In genomic region chr19:1269065-1269477, GRCh38 we compare ENCODE assay signal across 8 cellular contexts. TPM values are rescaled to one million over a fixed set of nuclear protein-coding genes. Genes with fewer than 3 reads are reported as not detected.
DNase-seq lines count a peak whose midpoint lies in the region; ATAC-seq and TF ChIP-seq lines count a peak whose summit lies in the region.

Gene CIRBP, plus strand, starts transcription at chr19:1269332. Its CDS starts 1,602 bp downstream, at chr19:1270934.

- peak; percentile 99 to 100 (median 99) for DNase-seq in CD4-positive, alpha-beta memory T cell
- DNase-seq in HS-27A (ENCODE audit: low read depth) (peak; percentile 90), NK-92 (lab: John Stamatoyannopoulos, UW; ENCODE audit: unreplicated experiment) (peak; percentile 82), lung (ENCODE audit: low spot score) (peak; percentile 100)
- DNase-seq in activated CD8-positive, alpha-beta T cell treated with anti-CD3 and anti-CD28 coated beads, Interleukin-2, amount 10 ng/mL, durations not matched to agents 7 days and 5 days: peak; percentile 100
- peak; percentile 99 to 100 (median 99) for DNase-seq in stimulated activated CD4-positive, alpha-beta T cell treated with anti-CD3 and anti-CD28 coated beads, TNF-alpha, amount 100 ng/mL, for 24 hours (ENCODE audit: low read depth in 3 of 3)

- CTCF ChIA-PET in CD4-positive, alpha-beta memory T cell (lab: Charles Lee; ENCODE audit: partially characterized antibody): interaction anchor here (1.0 to 10.8 kb wide), 5 partner anchors 10 to 28 kb away, joined by 3 to 364 read pairs (median 4); partner anchors contain the start of gene ATP5F1D
- CTCF ChIA-PET in activated CD8-positive, alpha-beta T cell treated with anti-CD3 and anti-CD28 coated beads, Interleukin-2, amount 10 ng/mL, durations not matched to agents 7 days and 5 days (lab: Charles Lee): interaction anchor here (0.8 to 5.2 kb wide), 5 partner anchors 9 to 47 kb away, joined by 3 to 606 read pairs (median 4); partner anchors contain the start of gene ATP5F1D

- no peaks in the 10 kb centered on the region for H3K9me3 ChIP-seq in CD4-positive, alpha-beta memory T cell (ENCODE audit: control insufficient read depth in 1 of 2, low read length in 2 of 2)
- H3K9me3 ChIP-seq in ectodermal cell (ENCODE audit: control insufficient read depth, low read length) (no peaks in the 10 kb centered on the region), lung (ENCODE audit: control insufficient read depth in 2 of 2, insufficient read depth in 1 of 2, low read length in 1 of 2) (no peaks in the 10 kb centered on the region)

- no peak for TF ChIP-seq CTCF in lung (IDR thresholded peaks at IDR 0.05; ENCODE audit: control extremely low read depth, extremely low read depth)

- POLR2A ChIA-PET in CD4-positive, alpha-beta memory T cell (lab: Charles Lee; ENCODE audit: partially characterized antibody): interaction anchor here (0.5 to 12.0 kb wide), 69 partner anchors 10 to 783 kb away, joined by 3 to 650 read pairs (median 5); partner anchors contain the start of genes ABCA7, ARHGAP45, ATP5F1D and CBARP
- POLR2A ChIA-PET in activated CD8-positive, alpha-beta T cell treated with anti-CD3 and anti-CD28 coated beads, Interleukin-2, amount 10 ng/mL, durations not matched to agents 7 days and 5 days (lab: Charles Lee): interaction anchor here (0.5 to 4.4 kb wide), 46 partner anchors 8 to 781 kb away, joined by 3 to 218 read pairs (median 5); partner anchors contain the start of genes ABCA7, ARHGAP45, ATP5F1D and CNN2

- peaks cover 31 to 44% of the 10 kb centered on the region in 2 donors for H3K36me3 Mint-ChIP-seq in CD4-positive, alpha-beta memory T cell
- peaks cover 51% of the 10 kb centered on the region for H3K36me3 Mint-ChIP-seq in activated CD8-positive, alpha-beta T cell treated with anti-CD3 and anti-CD28 coated beads, Interleukin-2, amount 10 ng/mL, durations not matched to agents 7 days and 5 days (ENCODE audit: low read depth)

- intact Hi-C loops in CD4-positive, alpha-beta memory T cell (cut with micrococcal nuclease): loop anchor here (1.0 to 2.0 kb wide), 3 partner anchors 10 to 472 kb away; partner anchors contain the start of gene PTBP1

- peak within 1 kb of the TSS; percentile 90 to 100 for H3K4me3 ChIP-seq in CD4-positive, alpha-beta memory T cell (ENCODE audit: low read length in 2 of 2)
- H3K4me3 ChIP-seq in ectodermal cell (ENCODE audit: insufficient read depth, low read depth, low read length) (peak within 1 kb of the TSS; percentile 68), lung (peak within 1 kb of the TSS; percentile 85)

- H3K27me3 ChIP-seq in CD4-positive, alpha-beta memory T cell (ENCODE audit: insufficient read depth, low read length): no peaks in the 10 kb centered on the region
- H3K27me3 ChIP-seq in ectodermal cell (ENCODE audit: control insufficient read depth, insufficient read depth, low read length, poor library complexity, severe bottlenecking): peaks cover 16% of the 10 kb centered on the region
- H3K27me3 ChIP-seq in lung (ENCODE audit: control insufficient read depth, insufficient read depth): no peaks in the 10 kb centered on the region

- peaks cover 0 to 21% (median 0%) of the 10 kb centered on the region in 8 donors for H3K9me3 Mint-ChIP-seq in CD4-positive, alpha-beta memory T cell
- no peaks in the 10 kb centered on the region for H3K9me3 Mint-ChIP-seq in activated CD8-positive, alpha-beta T cell treated with anti-CD3 and anti-CD28 coated beads, Interleukin-2, amount 10 ng/mL, durations not matched to agents 7 days and 5 days (ENCODE audit: insufficient read depth)

- H3K4me3 Mint-ChIP-seq in CD4-positive, alpha-beta memory T cell: peak within 1 kb of the TSS; percentile 89 to 93 (median 91)
- H3K4me3 Mint-ChIP-seq in activated CD8-positive, alpha-beta T cell treated with anti-CD3 and anti-CD28 coated beads, Interleukin-2, amount 10 ng/mL, durations not matched to agents 7 days and 5 days: peak within 1 kb of the TSS; percentile 83

- ATAC-seq in GM19463 (IDR thresholded peaks at IDR 0.05; ENCODE audit: unreplicated experiment) (peak; percentile 61), lung (ENCODE audit: insufficient read depth, low FRiP score) (peak; percentile 70)
- peak; percentile 76 for ATAC-seq in activated CD8-positive, alpha-beta T cell treated with anti-CD3 and anti-CD28 coated beads, Interleukin-2, amount 10 ng/mL, durations not matched to agents 7 days and 5 days

- 0 to 1% methylated on average over 50 of the region's 50 CpGs for WGBS in ectodermal cell, 2 experiments
- WGBS in lung, 2 donors: 0 to 1% methylated on average over 34 to 50 of the region's 50 CpGs

- H3K4me1 Mint-ChIP-seq in CD4-positive, alpha-beta memory T cell: peaks cover 35 to 77% (median 58%) of the 10 kb centered on the region in 4 donors
- peaks cover 75% of the 10 kb centered on the region for H3K4me1 Mint-ChIP-seq in activated CD8-positive, alpha-beta T cell treated with anti-CD3 and anti-CD28 coated beads, Interleukin-2, amount 10 ng/mL, durations not matched to agents 7 days and 5 days (ENCODE audit: low read depth)

- H3K36me3 ChIP-seq in CD4-positive, alpha-beta memory T cell (ENCODE audit: insufficient read depth, low read length): peaks cover 38% of the 10 kb centered on the region
- H3K36me3 ChIP-seq in ectodermal cell (ENCODE audit: control insufficient read depth, insufficient read depth, low read length): peaks cover 27% of the 10 kb centered on the region
- peaks cover 12 to 31% of the 10 kb centered on the region in 2 donors for H3K36me3 ChIP-seq in lung (ENCODE audit: control insufficient read depth in 2 of 2, insufficient read depth in 2 of 2, low read length in 2 of 2)

- H3K27ac ChIP-seq in CD4-positive, alpha-beta memory T cell (ENCODE audit: low read depth, low read length): peak within 1 kb of the TSS; percentile 77
- H3K27ac ChIP-seq in ectodermal cell (ENCODE audit: insufficient read depth, low read depth, low read length, poor library complexity, severe bottlenecking) (peak within 1 kb of the TSS; percentile 97), lung (ENCODE audit: low read depth in 1 of 2, low read length in 1 of 2) (peak within 1 kb of the TSS; percentile 98 to 99)

- no peaks in the 10 kb centered on the region for H3K27me3 Mint-ChIP-seq in CD4-positive, alpha-beta memory T cell
- H3K27me3 Mint-ChIP-seq in activated CD8-positive, alpha-beta T cell treated with anti-CD3 and anti-CD28 coated beads, Interleukin-2, amount 10 ng/mL, durations not matched to agents 7 days and 5 days (ENCODE audit: low read depth): peaks cover 2% of the 10 kb centered on the region

- peaks cover 71% of the 10 kb centered on the region for H3K4me1 ChIP-seq in CD4-positive, alpha-beta memory T cell (ENCODE audit: insufficient read depth, low read length)
- H3K4me1 ChIP-seq in ectodermal cell (ENCODE audit: control insufficient read depth, insufficient read depth, low read length) (peaks cover 54% of the 10 kb centered on the region), lung (ENCODE audit: control insufficient read depth in 2 of 2, insufficient read depth in 2 of 2, low read length in 2 of 2) (peaks cover 17 to 42% of the 10 kb centered on the region in 2 donors)

- peak within 1 kb of the TSS; percentile 91 to 98 (median 96) for H3K27ac Mint-ChIP-seq in CD4-positive, alpha-beta memory T cell
- peak within 1 kb of the TSS; percentile 90 for H3K27ac Mint-ChIP-seq in activated CD8-positive, alpha-beta T cell treated with anti-CD3 and anti-CD28 coated beads, Interleukin-2, amount 10 ng/mL, durations not matched to agents 7 days and 5 days

RNA-seq across cellular contexts. Expression of gene CIRBP, which starts in this region (rescaled TPM):
- total RNA-seq in CD4-positive, alpha-beta memory T cell: 100 to 1,000 TPM; 574 to 638 TPM
- 100 to 1,000 TPM; 160 to 257 TPM for polyA plus RNA-seq in CD4-positive, alpha-beta memory T cell
- 100 to 1,000 TPM; 172 to 195 TPM for total RNA-seq in activated CD8-positive, alpha-beta T cell treated with anti-CD3 and anti-CD28 coated beads, Interleukin-2, amount 10 ng/mL, durations not matched to agents 7 days and 5 days
- polyA plus RNA-seq in ectodermal cell (2013, experiment 1 of 4): 532 TPM
- 509 TPM for polyA plus RNA-seq in ectodermal cell (2013, experiment 2 of 4)
- polyA plus RNA-seq in ectodermal cell (2013, experiment 3 of 4): 334 TPM
- 373 TPM for polyA plus RNA-seq in ectodermal cell (2013, experiment 4 of 4)
- 100 to 1,000 TPM; 435 to 443 TPM for total RNA-seq in lung
- 100 to 1,000 TPM; 313 to 488 TPM for polyA plus RNA-seq in lung

Comparison
In these comparisons a context has a peak if more than half of its experiments do, and no peak if none do; other contexts are left out.
1. Peak in every context shown above with its lines: DNase-seq, ATAC-seq, H3K4me3 ChIP-seq and H3K27ac ChIP-seq.